ENCODE assay signal across 8 cellular contexts in the genomic region with DNA sequence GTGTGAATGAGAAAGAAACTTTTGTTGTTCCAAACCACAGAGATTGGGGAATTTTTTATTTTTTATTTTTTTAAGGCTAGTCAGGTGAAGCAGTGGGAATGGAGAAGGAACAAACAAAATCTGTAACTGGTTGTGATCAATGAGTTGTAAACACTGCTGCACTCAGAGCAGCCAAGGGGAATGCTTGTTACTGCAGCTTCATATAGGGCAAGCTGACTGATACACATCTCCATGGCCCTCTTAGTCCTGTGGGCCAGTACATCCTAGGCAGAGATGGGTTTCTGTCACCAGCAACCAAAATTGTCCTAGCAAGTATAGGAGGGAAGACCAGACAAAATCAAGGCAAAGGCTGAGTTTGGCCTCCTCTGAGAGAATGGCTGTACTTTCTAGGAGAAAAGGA.
"Had no signal": no experiment of that assay in that cellular context is flagged by ENCODE, and none has a peak within 500 bp of the region (broad histone marks: within the 10 kb centered on the region; RNA-seq: fewer than 3 reads in every experiment).

No MANE protein-coding gene starts in this region.

- H3K4me1 ChIP-seq: HAP-1 had no signal

- DNase-seq: H7, IMR-90, KBM-7 had no signal

- H3K27ac ChIP-seq: HL-60, KMS-11 had no signal

- ATAC-seq: GM23338, HCT116 had no signal

- H3K9me3 ChIP-seq: HAP-1 had no signal

- H3K4me3 ChIP-seq: GM23338, HAP-1 had no signal

- H3K36me3 ChIP-seq: HAP-1 had no signal

- H2AFZ ChIP-seq: GM23338 had no signal

- H3K4me2 ChIP-seq: GM23338, KMS-11 had no signal

- H3K9ac ChIP-seq: KMS-11 had no signal
